In the genomic region with DNA sequence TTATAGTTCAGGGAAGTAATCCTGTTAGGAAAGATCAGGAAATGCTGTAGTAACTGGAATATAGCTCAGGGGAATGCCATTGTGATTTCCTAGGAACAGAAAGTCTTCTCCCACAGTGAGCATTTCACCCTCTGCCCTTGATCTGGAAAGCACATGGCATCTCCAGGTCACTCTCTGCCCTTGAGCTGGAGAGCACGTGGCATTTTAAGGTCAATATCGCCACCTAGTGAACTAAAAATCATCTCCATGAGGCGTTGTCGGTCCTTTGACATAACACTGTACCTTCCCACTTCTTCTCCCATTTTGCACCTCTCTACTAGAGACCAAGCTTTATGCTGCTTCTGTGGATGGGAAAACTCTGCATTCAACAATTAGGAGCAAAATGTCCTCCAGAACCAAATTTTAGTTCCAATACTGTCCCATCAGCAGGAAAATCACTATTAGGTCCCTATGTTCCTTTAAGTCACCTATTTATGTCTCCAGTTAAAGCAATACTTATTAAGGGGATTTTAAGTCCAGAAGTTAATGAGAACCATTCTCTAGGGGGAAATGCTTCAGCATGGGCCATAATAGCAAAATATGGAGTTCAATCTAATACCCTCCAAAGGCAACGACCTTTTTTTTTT, we compare ENCODE assay signal across 9 cellular contexts. TPM values are rescaled to one million over a fixed set of nuclear protein-coding genes. Genes with fewer than 3 reads are reported as not detected.
DNase-seq lines count a peak whose midpoint lies in the region; ATAC-seq and TF ChIP-seq lines count a peak whose summit lies in the region.
"Had no signal": no experiment of that assay in that cellular context is flagged by ENCODE, and none has a peak within 500 bp of the region (broad histone marks: within the 10 kb centered on the region; RNA-seq: fewer than 3 reads in every experiment).

No MANE protein-coding gene starts in this region.

- CTCF ChIA-PET in HEK293T (lab: Yijun Ruan, JAX) (interaction anchor here (0.6 to 1.6 kb wide), 7 partner anchors 62 to 1004 kb away, joined by 3 to 6 read pairs (median 4); no protein-coding TSS in a partner anchor), RWPE1 (lab: Yijun Ruan, JAX) (interaction anchor here (0.6 to 1.4 kb wide), 4 partner anchors 24 to 154 kb away, joined by 3 to 10 read pairs (median 4); no protein-coding TSS in a partner anchor)

- intact Hi-C loops in gastrocnemius medialis (cut with DNase I; ENCODE audit: low total_unique reads), result loop anchor here (1.0 to 10.0 kb wide), 2 partner anchors 155 to 318 kb away; no protein-coding TSS in a partner anchor

- no peak overlapping the region for H3K4me3 ChIP-seq in gastrocnemius medialis
- H3K4me3 ChIP-seq: BLaER1 treated with 17β-estradiol and CSF1 and Interleukin-3, amounts not matched to agents 10 nM and 100 nM had no signal

- POLR2A ChIA-PET in HEK293T (lab: Yijun Ruan, JAX), result no interaction called here
- POLR2A ChIA-PET in RWPE1 (lab: Yijun Ruan, JAX; ENCODE audit: low non-redundant PET), result no interaction called here

- in situ Hi-C loops in gastrocnemius medialis (cut with MboI; ENCODE audit: low sequenced_read_pairs in 4 of 4), result loop anchor here (5.0 to 25.0 kb wide), 3 partner anchors 155 to 318 kb away; no protein-coding TSS in a partner anchor

- H3K9me3 ChIP-seq in gastrocnemius medialis, result no peaks in the 10 kb centered on the region

- H3K27me3 ChIP-seq in gastrocnemius medialis, result no peaks in the 10 kb centered on the region
- H3K27me3 ChIP-seq: BLaER1 treated with 17β-estradiol and CSF1 and Interleukin-3, amounts not matched to agents 10 nM and 100 nM had no signal

- H3K4me1 ChIP-seq in gastrocnemius medialis, result no peaks in the 10 kb centered on the region

- TF ChIP-seq CTCF in RWPE1 (conservative IDR thresholded peaks at IDR 0.05; ENCODE audit: low read depth) (peak; percentile 59), gastrocnemius medialis (IDR thresholded peaks at IDR 0.05 in 4 of 5, conservative IDR thresholded peaks at IDR 0.05 in 1 of 5) (peak in 4 of 5 experiments; percentile 35 to 53 (median 48))

- ATAC-seq in activated CD4-positive, CD25-positive, alpha-beta regulatory T cell treated with anti-CD3 and anti-CD28 coated beads, Interleukin-2, amount 50 U/mL, for 24 hours, result peak; percentile 76 to 89
- peak; percentile 85 to 86 for ATAC-seq in gastrocnemius medialis

- H3K27ac ChIP-seq in RWPE1, result no peak overlapping the region
- no peak overlapping the region for H3K27ac ChIP-seq in gastrocnemius medialis
- H3K27ac ChIP-seq: BLaER1 treated with 17β-estradiol and CSF1 and Interleukin-3, amounts not matched to agents 10 nM and 100 nM had no signal

- no peak for TF ChIP-seq POLR2A in gastrocnemius medialis (IDR thresholded peaks at IDR 0.05)

- no peaks in the 10 kb centered on the region for H3K36me3 ChIP-seq in gastrocnemius medialis
- H3K36me3 ChIP-seq: BLaER1 treated with 17β-estradiol and CSF1 and Interleukin-3, amounts not matched to agents 10 nM and 100 nM had no signal

- no peak for DNase-seq in activated CD4-positive, CD25-positive, alpha-beta regulatory T cell (lab: John Stamatoyannopoulos, UW)
- peak; percentile 79 for DNase-seq in HEK293T (ENCODE audit: extremely low spot score)
- DNase-seq in NCI-H1048 (lab: John Stamatoyannopoulos, UW), result peak; percentile 53
- peak; percentile 69 for DNase-seq in RWPE1 (ENCODE audit: low spot score)
- peak; percentile 39 for DNase-seq in amniotic stem cell (lab: John Stamatoyannopoulos, UW)
- peak; percentile 60 for DNase-seq in hepatic stellate cell (ENCODE audit: low spot score)
- DNase-seq in gastrocnemius medialis, result peak in 1 of 2 donors; percentile 22

TF ChIP-seq in HEK293T, 16 proteins besides CTCF, POLR2A, EP300 and RAD21:
- no peak for TF ChIP-seq HDGF (IDR thresholded peaks at IDR 0.05; ENCODE audit: borderline replicate concordance)
- TF ChIP-seq, protein P1, sequence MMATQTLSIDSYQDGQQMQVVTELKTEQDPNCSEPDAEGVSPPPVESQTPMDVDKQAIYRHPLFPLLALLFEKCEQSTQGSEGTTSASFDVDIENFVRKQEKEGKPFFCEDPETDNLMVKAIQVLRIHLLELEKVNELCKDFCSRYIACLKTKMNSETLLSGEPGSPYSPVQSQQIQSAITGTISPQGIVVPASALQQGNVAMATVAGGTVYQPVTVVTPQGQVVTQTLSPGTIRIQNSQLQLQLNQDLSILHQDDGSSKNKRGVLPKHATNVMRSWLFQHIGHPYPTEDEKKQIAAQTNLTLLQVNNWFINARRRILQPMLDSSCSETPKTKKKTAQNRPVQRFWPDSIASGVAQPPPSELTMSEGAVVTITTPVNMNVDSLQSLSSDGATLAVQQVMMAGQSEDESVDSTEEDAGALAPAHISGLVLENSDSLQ (IDR thresholded peaks at IDR 0.05), result no peak
- TF ChIP-seq L3MBTL2 (conservative IDR thresholded peaks at IDR 0.05), result peak; percentile 85
- no peak for TF ChIP-seq BHLHE40 (IDR thresholded peaks at IDR 0.05; ENCODE audit: borderline replicate concordance)
- TF ChIP-seq TARDBP (IDR thresholded peaks at IDR 0.05), result no peak
- TF ChIP-seq ELF4 (IDR thresholded peaks at IDR 0.05), result no peak
- TF ChIP-seq FOXM1 (IDR thresholded peaks at IDR 0.05; ENCODE audit: borderline replicate concordance), result no peak

RNA-seq across cellular contexts. Expression of gene GK5, which starts 54.7 kb away (rescaled TPM):
- total RNA-seq in gastrocnemius medialis, result 10 to 100 TPM in 1 of 4 donors, 1 to 10 TPM in 3; 1.8 to 61.8 (median 5.7) TPM

Comparison
In these comparisons a context has a peak if more than half of its experiments do, and no peak if none do; other contexts are left out.
1. DNase-seq: peak in HEK293T (single experiment), NCI-H1048 (single experiment), RWPE1 (single experiment), amniotic stem cell (single experiment) and hepatic stellate cell (single experiment); none in activated CD4-positive, CD25-positive, alpha-beta regulatory T cell (0 of 4).